In the genomic region with DNA sequence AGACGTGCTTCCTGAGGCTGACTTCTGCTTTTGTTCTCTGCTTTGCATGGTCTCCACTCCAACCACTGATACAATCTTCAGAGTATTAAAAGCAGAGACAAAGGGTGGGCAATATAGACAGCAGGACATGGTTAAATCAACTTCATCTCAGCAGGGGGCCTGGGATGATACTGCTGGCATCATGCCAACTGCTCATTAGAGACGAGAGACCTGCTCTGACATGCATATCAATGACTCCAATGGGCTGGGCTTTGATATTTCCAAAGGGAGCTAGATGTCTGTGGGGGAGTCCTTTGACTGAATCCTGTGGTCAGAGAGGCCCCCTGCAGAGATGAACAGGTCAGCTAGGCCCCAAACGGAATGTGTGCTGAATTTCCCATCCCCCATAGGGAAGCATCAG, we compare ENCODE assay signal across 17 cellular contexts.
DNase-seq lines count a peak whose midpoint lies in the region; ATAC-seq, FAIRE-seq and TF ChIP-seq lines count a peak whose summit lies in the region.
"Had no signal": no experiment of that assay in that cellular context is flagged by ENCODE, and none has a peak within 500 bp of the region (broad histone marks: within the 10 kb centered on the region; RNA-seq: fewer than 3 reads in every experiment).

No MANE protein-coding gene starts in this region.

- H2AFZ ChIP-seq in HepG2 (ENCODE audit: low read length) = no peak overlapping the region

- H3K4me1 Mint-ChIP-seq in stimulated activated naive B cell treated with anti-CD40 and anti-IgM and Interleukin-4, amounts not matched to agents 10 μg/mL and 1 μg/mL and 100 μg/mL, for 72 hours = peaks cover 0 to 5% of the 10 kb centered on the region in 2 donors

- H3K9me3 Mint-ChIP-seq in stimulated activated naive B cell treated with anti-CD40 and anti-IgM and Interleukin-4, amounts not matched to agents 10 μg/mL and 1 μg/mL and 100 μg/mL, for 72 hours = peaks cover 0 to 6% of the 10 kb centered on the region in 2 donors

- H3K36me3 ChIP-seq in HepG2 (replicated peaks in 1 of 2; ENCODE audit: control insufficient read depth in 1 of 2, insufficient read depth in 2 of 2, low read length in 2 of 2) (no peaks in the 10 kb centered on the region), right lobe of liver (no peaks in the 10 kb centered on the region), suprapubic skin (no peaks in the 10 kb centered on the region)
- H3K36me3 ChIP-seq: colonic mucosa had no signal

- H3K4me3 ChIP-seq in HepG2 (replicated peaks in 1 of 3; ENCODE audit: insufficient read depth in 1 of 3, low read depth in 2 of 3, low read length in 3 of 3) (no peak overlapping the region), right lobe of liver (no peak overlapping the region), astrocyte of the spinal cord (ENCODE audit: low read depth, low read length) (no peak overlapping the region), suprapubic skin (no peak overlapping the region)
- H3K4me3 ChIP-seq: colonic mucosa had no signal

- in situ Hi-C loops in HepG2 (cut with HindIII; ENCODE audit: extremely low pct_ligation_motif_present, low pct_unique_long_range_greater_than_20kb) (no loop called here), astrocyte of the spinal cord (cut with HindIII; ENCODE audit: low sequenced_read_pairs) (no loop called here)

- H4K20me1 ChIP-seq in HepG2 (ENCODE audit: insufficient read depth, low read length) = no peaks in the 10 kb centered on the region

- no peak overlapping the region for H3K9ac ChIP-seq in HepG2 (ENCODE audit: insufficient read depth, low read depth, low read length)

- TF ChIP-seq CTCF in HepG2 (CRISPR knock-in tag; IDR thresholded peaks at IDR 0.05) (no peak), right lobe of liver (IDR thresholded peaks at IDR 0.05) (no peak), astrocyte of the spinal cord (IDR thresholded peaks at IDR 0.05; ENCODE audit: low read depth, low read length) (no peak), suprapubic skin (IDR thresholded peaks at IDR 0.05) (no peak), GM10248 (IDR thresholded peaks at IDR 0.05; ENCODE audit: control extremely low read depth, extremely low read depth, low read depth, missing control alignments) (no peak)

- H3K36me3 Mint-ChIP-seq in stimulated activated naive B cell treated with anti-CD40 and anti-IgM and Interleukin-4, amounts not matched to agents 10 μg/mL and 1 μg/mL and 100 μg/mL, for 72 hours = no peaks in the 10 kb centered on the region

- CTCF ChIA-PET in HepG2 (lab: Yijun Ruan, JAX; ENCODE audit: low intra/inter-chr PET ratio, low total read pairs) (no interaction called here), GM10248 (lab: Yijun Ruan, JAX) (no interaction called here)

- TF ChIP-seq POLR2A in HepG2 (IDR thresholded peaks at IDR 0.05; ENCODE audit: insufficient read depth in 1 of 2, low read depth in 2 of 2, low read length in 2 of 2) = no peak
- TF ChIP-seq POLR2A in right lobe of liver (IDR thresholded peaks at IDR 0.05) = no peak
- TF ChIP-seq POLR2A in suprapubic skin (IDR thresholded peaks at IDR 0.05) = no peak

- BruUV-seq in HepG2 (replicated peaks; lab: Mats Ljungman, UMichigan) = no TSS peak

- no peak overlapping the region for H3K4me3 Mint-ChIP-seq in stimulated activated naive B cell treated with anti-CD40 and anti-IgM and Interleukin-4, amounts not matched to agents 10 μg/mL and 1 μg/mL and 100 μg/mL, for 72 hours

- no peak overlapping the region for H3K4me2 ChIP-seq in HepG2 (ENCODE audit: low read depth, low read length)

- H3K27me3 ChIP-seq in HepG2 (ENCODE audit: control insufficient read depth in 1 of 2, insufficient read depth in 2 of 2, low read length in 2 of 2) (peaks cover 0 to 1% of the 10 kb centered on the region in 2 experiments; a peak in 1 of 5 replicates), right lobe of liver (no peaks in the 10 kb centered on the region), suprapubic skin (peaks cover 22% of the 10 kb centered on the region)
- H3K27me3 ChIP-seq: colonic mucosa had no signal

- H3K27ac ChIP-seq in HepG2 (ENCODE audit: extremely low read length, insufficient read depth, low read length) (no peak overlapping the region), right lobe of liver (no peak overlapping the region), suprapubic skin (no peak overlapping the region)
- H3K27ac ChIP-seq: colonic mucosa, epithelial cell of prostate had no signal

- H3K9me3 ChIP-seq in HepG2 (ENCODE audit: low read length) = no peaks in the 10 kb centered on the region
- H3K9me3 ChIP-seq in right lobe of liver = no peaks in the 10 kb centered on the region
- no peaks in the 10 kb centered on the region for H3K9me3 ChIP-seq in suprapubic skin
- H3K9me3 ChIP-seq: colonic mucosa had no signal

- POLR2A ChIA-PET in HepG2 (lab: Yijun Ruan, JAX) (no interaction called here), GM10248 (lab: Yijun Ruan, JAX) (no interaction called here)

- H3K4me1 ChIP-seq in HepG2 (ENCODE audit: insufficient read depth, low read length) (peaks cover 19% of the 10 kb centered on the region), right lobe of liver (no peaks in the 10 kb centered on the region), suprapubic skin (no peaks in the 10 kb centered on the region)
- H3K4me1 ChIP-seq: colonic mucosa had no signal

- DNase-seq in HepG2 (ENCODE audit: low spot score) = no peak
- DNase-seq in right lobe of liver = no peak
- peak; percentile 90 for DNase-seq in NCI-H345 (lab: John Stamatoyannopoulos, UW)
- peak; percentile 44 for DNase-seq in astrocyte of the spinal cord (ENCODE audit: low read depth, low spot score)
- DNase-seq in stimulated activated naive B cell treated with anti-CD40 and anti-IgM and Interleukin-4, amounts not matched to agents 10 μg/mL and 1 μg/mL and 100 μg/mL, for 72 hours = no peak
- no peak for DNase-seq in suprapubic skin (ENCODE audit: low spot score in 2 of 2)
- no peak for DNase-seq in GM10248 (ENCODE audit: extremely low spot score)
- DNase-seq: activated CD4-positive, alpha-beta T cell treated with anti-CD3 and anti-CD28 coated beads, Interleukin-2, amount 50 U/mL, for 48 hours; activated T-cell treated with anti-CD3 and anti-CD28 coated beads, Interleukin-2, amount 50 U/mL, for 48 hours; colonic mucosa; glutamatergic neuron; left cardiac atrium; T-helper 9 cell had no signal

- 3% methylated on average over 3 of the region's 3 CpGs for WGBS in HepG2 (ENCODE audit: low lambda C conversion rate)
- 39% methylated on average over 3 of the region's 3 CpGs for WGBS in right lobe of liver (ENCODE audit: insufficient coverage, low coverage, low lambda C conversion rate, missing lambda C conversion rate)
- WGBS in suprapubic skin = 17% methylated on average over 3 of the region's 3 CpGs

- TF ChIP-seq EP300 in HepG2 (IDR thresholded peaks at IDR 0.05; ENCODE audit: low read depth in 2 of 2, low read length in 2 of 2) (no peak), HepG2 (CRISPR knock-in tag; IDR thresholded peaks at IDR 0.05; ENCODE audit: borderline replicate concordance) (no peak), suprapubic skin (IDR thresholded peaks at IDR 0.05) (no peak)

- ATAC-seq in HepG2 (no peak), right lobe of liver (no peak), GM19328 (IDR thresholded peaks at IDR 0.05; ENCODE audit: unreplicated experiment) (no peak)
- no peak for ATAC-seq in stimulated activated naive B cell treated with anti-CD40 and anti-IgM and Interleukin-4, amounts not matched to agents 10 μg/mL and 1 μg/mL and 100 μg/mL, for 72 hours (replicated peaks)
- ATAC-seq: left cardiac atrium, Right ventricle myocardium inferior had no signal

- no peak for FAIRE-seq in HepG2 (lab: Jason Lieb, UNC)
- FAIRE-seq: D721Med had no signal

- H3K27ac Mint-ChIP-seq in stimulated activated naive B cell treated with anti-CD40 and anti-IgM and Interleukin-4, amounts not matched to agents 10 μg/mL and 1 μg/mL and 100 μg/mL, for 72 hours = peak overlapping the region; percentile 31

- no peak for TF ChIP-seq RAD21 in HepG2 (CRISPR knock-in tag; IDR thresholded peaks at IDR 0.05)

- intact Hi-C loops in HepG2 (cut with micrococcal nuclease; ENCODE audit: unreplicated experiment) (no loop called here), right lobe of liver (cut with DNase I) (no loop called here)

- peaks cover 0 to 10% of the 10 kb centered on the region in 2 donors for H3K27me3 Mint-ChIP-seq in stimulated activated naive B cell treated with anti-CD40 and anti-IgM and Interleukin-4, amounts not matched to agents 10 μg/mL and 1 μg/mL and 100 μg/mL, for 72 hours

- H3K79me2 ChIP-seq in HepG2 (ENCODE audit: insufficient read depth, low read length) = no peaks in the 10 kb centered on the region

TF ChIP-seq in HepG2, 621 proteins besides CTCF, POLR2A, EP300 and RAD21:
- TF ChIP-seq, protein P1, sequence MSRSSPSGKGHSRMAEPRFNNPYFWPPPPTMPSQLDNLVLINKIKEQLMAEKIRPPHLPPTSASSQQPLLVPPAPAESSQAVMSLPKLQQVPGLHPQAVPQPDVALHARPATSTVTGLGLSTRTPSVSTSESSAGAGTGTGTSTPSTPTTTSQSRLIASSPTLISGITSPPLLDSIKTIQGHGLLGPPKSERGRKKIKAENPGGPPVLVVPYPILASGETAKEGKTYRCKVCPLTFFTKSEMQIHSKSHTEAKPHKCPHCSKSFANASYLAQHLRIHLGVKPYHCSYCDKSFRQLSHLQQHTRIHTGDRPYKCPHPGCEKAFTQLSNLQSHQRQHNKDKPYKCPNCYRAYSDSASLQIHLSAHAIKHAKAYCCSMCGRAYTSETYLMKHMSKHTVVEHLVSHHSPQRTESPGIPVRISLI (CRISPR knock-in tag; IDR thresholded peaks at IDR 0.05; ENCODE audit: borderline replicate concordance) = no peak
- TF ChIP-seq LCORL (IDR thresholded peaks at IDR 0.05) (peak; percentile 82; the same call in 1 of the 2 replicates), LCORL (CRISPR knock-in tag; IDR thresholded peaks at IDR 0.05) (no peak)

Comparison
In these comparisons a context has a peak if more than half of its experiments do, and no peak if none do; other contexts are left out.
1. DNase-seq: peak in NCI-H345 (single experiment) and astrocyte of the spinal cord (single experiment); none in HepG2 (single experiment), right lobe of liver (0 of 3), stimulated activated naive B cell treated with anti-CD40 and anti-IgM and Interleukin-4, amounts not matched to agents 10 μg/mL and 1 μg/mL and 100 μg/mL, for 72 hours (single experiment), suprapubic skin (0 of 2) and GM10248 (single experiment).